1 cellular context compared by ENCODE assay signal in the genomic region with DNA sequence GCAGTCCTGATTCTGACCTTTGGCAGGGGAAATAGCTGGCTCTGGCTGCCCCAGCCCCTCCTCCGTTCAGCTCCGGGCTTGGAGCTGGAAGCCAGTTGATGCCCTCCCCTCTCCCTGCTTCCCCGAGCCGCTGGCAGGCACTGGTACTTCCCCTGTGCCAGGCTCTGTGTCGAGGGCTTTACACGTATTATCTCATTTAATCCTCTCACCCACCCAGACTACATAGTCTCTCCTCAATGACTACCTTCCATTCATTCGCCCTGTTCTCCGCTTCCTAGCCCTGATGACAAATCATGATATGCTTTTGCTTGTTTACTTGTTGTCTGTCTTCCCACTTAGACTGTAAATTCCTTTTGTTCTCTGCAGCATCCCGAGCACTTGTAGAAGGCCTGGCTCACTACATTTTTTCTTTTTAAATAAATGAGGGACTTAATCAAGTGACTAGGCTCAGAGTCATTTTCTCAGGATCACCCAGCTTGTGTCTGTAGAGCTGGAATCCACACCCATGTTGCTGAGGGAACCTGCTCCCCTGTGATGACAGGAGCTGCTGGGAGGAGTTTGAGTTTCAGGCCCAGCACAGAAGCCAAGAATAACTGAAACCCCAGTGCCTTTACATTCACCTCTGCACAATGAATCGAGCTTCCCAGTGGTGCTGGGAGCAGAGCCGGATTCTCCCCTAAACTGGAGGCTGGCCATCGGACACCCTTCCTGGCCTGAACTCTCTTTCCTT.
TF ChIP-seq lines count a peak whose summit lies in the region.

No MANE protein-coding gene starts in this region.

TF ChIP-seq in GM23338, 12 proteins besides CTCF, POLR2A, EP300 and RAD21 (continued from another document):
- TF ChIP-seq, protein P1, sequence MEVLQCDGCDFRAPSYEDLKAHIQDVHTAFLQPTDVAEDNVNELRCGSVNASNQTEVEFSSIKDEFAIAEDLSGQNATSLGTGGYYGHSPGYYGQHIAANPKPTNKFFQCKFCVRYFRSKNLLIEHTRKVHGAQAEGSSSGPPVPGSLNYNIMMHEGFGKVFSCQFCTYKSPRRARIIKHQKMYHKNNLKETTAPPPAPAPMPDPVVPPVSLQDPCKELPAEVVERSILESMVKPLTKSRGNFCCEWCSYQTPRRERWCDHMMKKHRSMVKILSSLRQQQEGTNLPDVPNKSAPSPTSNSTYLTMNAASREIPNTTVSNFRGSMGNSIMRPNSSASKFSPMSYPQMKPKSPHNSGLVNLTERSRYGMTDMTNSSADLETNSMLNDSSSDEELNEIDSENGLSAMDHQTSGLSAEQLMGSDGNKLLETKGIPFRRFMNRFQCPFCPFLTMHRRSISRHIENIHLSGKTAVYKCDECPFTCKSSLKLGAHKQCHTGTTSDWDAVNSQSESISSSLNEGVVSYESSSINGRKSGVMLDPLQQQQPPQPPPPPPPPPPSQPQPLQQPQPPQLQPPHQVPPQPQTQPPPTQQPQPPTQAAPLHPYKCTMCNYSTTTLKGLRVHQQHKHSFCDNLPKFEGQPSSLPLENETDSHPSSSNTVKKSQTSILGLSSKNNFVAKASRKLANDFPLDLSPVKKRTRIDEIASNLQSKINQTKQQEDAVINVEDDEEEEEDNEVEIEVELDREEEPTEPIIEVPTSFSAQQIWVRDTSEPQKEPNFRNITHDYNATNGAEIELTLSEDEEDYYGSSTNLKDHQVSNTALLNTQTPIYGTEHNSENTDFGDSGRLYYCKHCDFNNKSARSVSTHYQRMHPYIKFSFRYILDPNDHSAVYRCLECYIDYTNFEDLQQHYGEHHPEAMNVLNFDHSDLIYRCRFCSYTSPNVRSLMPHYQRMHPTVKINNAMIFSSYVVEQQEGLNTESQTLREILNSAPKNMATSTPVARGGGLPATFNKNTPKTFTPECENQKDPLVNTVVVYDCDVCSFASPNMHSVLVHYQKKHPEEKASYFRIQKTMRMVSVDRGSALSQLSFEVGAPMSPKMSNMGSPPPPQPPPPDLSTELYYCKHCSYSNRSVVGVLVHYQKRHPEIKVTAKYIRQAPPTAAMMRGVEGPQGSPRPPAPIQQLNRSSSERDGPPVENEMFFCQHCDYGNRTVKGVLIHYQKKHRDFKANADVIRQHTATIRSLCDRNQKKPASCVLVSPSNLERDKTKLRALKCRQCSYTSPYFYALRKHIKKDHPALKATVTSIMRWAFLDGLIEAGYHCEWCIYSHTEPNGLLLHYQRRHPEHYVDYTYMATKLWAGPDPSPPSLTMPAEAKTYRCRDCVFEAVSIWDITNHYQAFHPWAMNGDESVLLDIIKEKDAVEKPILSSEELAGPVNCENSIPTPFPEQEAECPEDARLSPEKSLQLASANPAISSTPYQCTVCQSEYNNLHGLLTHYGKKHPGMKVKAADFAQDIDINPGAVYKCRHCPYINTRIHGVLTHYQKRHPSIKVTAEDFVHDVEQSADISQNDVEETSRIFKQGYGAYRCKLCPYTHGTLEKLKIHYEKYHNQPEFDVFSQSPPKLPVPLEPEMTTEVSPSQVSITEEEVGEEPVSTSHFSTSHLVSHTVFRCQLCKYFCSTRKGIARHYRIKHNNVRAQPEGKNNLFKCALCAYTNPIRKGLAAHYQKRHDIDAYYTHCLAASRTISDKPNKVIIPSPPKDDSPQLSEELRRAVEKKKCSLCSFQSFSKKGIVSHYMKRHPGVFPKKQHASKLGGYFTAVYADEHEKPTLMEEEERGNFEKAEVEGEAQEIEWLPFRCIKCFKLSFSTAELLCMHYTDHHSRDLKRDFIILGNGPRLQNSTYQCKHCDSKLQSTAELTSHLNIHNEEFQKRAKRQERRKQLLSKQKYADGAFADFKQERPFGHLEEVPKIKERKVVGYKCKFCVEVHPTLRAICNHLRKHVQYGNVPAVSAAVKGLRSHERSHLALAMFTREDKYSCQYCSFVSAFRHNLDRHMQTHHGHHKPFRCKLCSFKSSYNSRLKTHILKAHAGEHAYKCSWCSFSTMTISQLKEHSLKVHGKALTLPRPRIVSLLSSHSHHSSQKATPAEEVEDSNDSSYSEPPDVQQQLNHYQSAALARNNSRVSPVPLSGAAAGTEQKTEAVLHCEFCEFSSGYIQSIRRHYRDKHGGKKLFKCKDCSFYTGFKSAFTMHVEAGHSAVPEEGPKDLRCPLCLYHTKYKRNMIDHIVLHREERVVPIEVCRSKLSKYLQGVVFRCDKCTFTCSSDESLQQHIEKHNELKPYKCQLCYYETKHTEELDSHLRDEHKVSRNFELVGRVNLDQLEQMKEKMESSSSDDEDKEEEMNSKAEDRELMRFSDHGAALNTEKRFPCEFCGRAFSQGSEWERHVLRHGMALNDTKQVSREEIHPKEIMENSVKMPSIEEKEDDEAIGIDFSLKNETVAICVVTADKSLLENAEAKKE (CRISPR knock-in tag; IDR thresholded peaks at IDR 0.05): no peak
- TF ChIP-seq ZNF331 (CRISPR knock-in tag; IDR thresholded peaks at IDR 0.05; ENCODE audit: low read depth) (no peak), NANOG (IDR thresholded peaks at IDR 0.05; ENCODE audit: borderline replicate concordance) (no peak), EZH2 (IDR thresholded peaks at IDR 0.05; ENCODE audit: low read depth, unreplicated experiment) (no peak)
